7 cellular contexts compared by ENCODE assay signal in genomic region chr12:93137656-93138612, GRCh38.
DNase-seq lines count a peak whose midpoint lies in the region; ATAC-seq and TF ChIP-seq lines count a peak whose summit lies in the region.

No MANE protein-coding gene starts in this region.

- H3K27me3 ChIP-seq in adipocyte (replicated peaks; ENCODE audit: control insufficient read depth, insufficient read depth, low read length) = no peaks in the 10 kb centered on the region

- peak; percentile 65 for DNase-seq in adipocyte (ENCODE audit: low read depth)
- no peak for DNase-seq in naive B cell
- no peak for DNase-seq in mesothelial cell of epicardium (ENCODE audit: low spot score in 2 of 2, unreplicated experiment in 2 of 2)
- no peak for DNase-seq in NCI-H2227 (lab: John Stamatoyannopoulos, UW; ENCODE audit: unreplicated experiment)

- in situ Hi-C loops in GM18951 (cut with MboI; ENCODE audit: low sequenced_read_pairs, unreplicated experiment) = no loop called here

- peak; percentile 14 for TF ChIP-seq POLR2A in GM18951 (IDR thresholded peaks at IDR 0.05; ENCODE audit: extremely low read depth, insufficient read depth, insufficient read length)

- ATAC-seq in HG02970 (IDR thresholded peaks at IDR 0.05; ENCODE audit: low FRiP score, unreplicated experiment) (peak; percentile 42), naive B cell (ENCODE audit: low read depth in 2 of 2) (no peak), HG03439 (IDR thresholded peaks at IDR 0.05; ENCODE audit: unreplicated experiment) (no peak)

- H3K9ac ChIP-seq in adipocyte (ENCODE audit: low read length) = no peak overlapping the region

- H3K4me3 Mint-ChIP-seq in naive B cell (peak overlapping the region in 5 of 8 donors; percentile 55 to 90 (median 73)), mesothelial cell of epicardium (no peak overlapping the region)

- no peaks in the 10 kb centered on the region for H3K36me3 ChIP-seq in adipocyte (ENCODE audit: control insufficient read depth, insufficient read depth, low read length, severe bottlenecking)

- no peak for TF ChIP-seq CTCF in mesothelial cell of epicardium (IDR thresholded peaks at IDR 0.05; ENCODE audit: unreplicated experiment)

- H3K9me3 ChIP-seq in adipocyte (ENCODE audit: control insufficient read depth, low read length) = no peaks in the 10 kb centered on the region

- peaks cover 41% of the 10 kb centered on the region for H3K4me1 ChIP-seq in adipocyte (ENCODE audit: control insufficient read depth, insufficient read depth, low read length)

- H3K4me3 ChIP-seq in adipocyte (ENCODE audit: low read length) = no peak overlapping the region

- peaks cover 0 to 8% (median 0%) of the 10 kb centered on the region in 7 donors for H3K9me3 Mint-ChIP-seq in naive B cell
- H3K9me3 Mint-ChIP-seq in mesothelial cell of epicardium = peaks cover 8% of the 10 kb centered on the region

- H3K27me3 Mint-ChIP-seq in naive B cell = no peaks in the 10 kb centered on the region
- H3K27me3 Mint-ChIP-seq in mesothelial cell of epicardium (ENCODE audit: low read depth) = no peaks in the 10 kb centered on the region

- H3K4me1 Mint-ChIP-seq in naive B cell (peaks cover 50 to 71% (median 50%) of the 10 kb centered on the region in 3 donors), mesothelial cell of epicardium (peaks cover 16% of the 10 kb centered on the region)

- H3K36me3 Mint-ChIP-seq in naive B cell (no peaks in the 10 kb centered on the region), mesothelial cell of epicardium (no peaks in the 10 kb centered on the region)

- H3K27ac Mint-ChIP-seq in naive B cell = peak overlapping the region; percentile 28 to 94 (median 91)
- no peak overlapping the region for H3K27ac Mint-ChIP-seq in mesothelial cell of epicardium
